In genomic region chr5:179697993-179698934, GRCh38 we compare ENCODE assay signal across 8 cellular contexts. TPM values are rescaled to one million over a fixed set of nuclear protein-coding genes. Genes with fewer than 3 reads are reported as not detected.
DNase-seq lines count a peak whose midpoint lies in the region; ATAC-seq and TF ChIP-seq lines count a peak whose summit lies in the region.

No MANE protein-coding gene starts in this region.

- peaks cover 42% of the 10 kb centered on the region for H3K4me1 ChIP-seq in CD4-positive, CD25-positive, alpha-beta regulatory T cell (ENCODE audit: control insufficient read depth, insufficient read depth, low read length, poor library complexity, severe bottlenecking)
- H3K4me1 ChIP-seq in duodenal mucosa (ENCODE audit: control insufficient read depth in 1 of 2, insufficient read depth in 2 of 2, low read length in 2 of 2), result peaks cover 15 to 19% of the 10 kb centered on the region in 2 donors

- H3K36me3 Mint-ChIP-seq in CD4-positive, CD25-positive, alpha-beta regulatory T cell, result peaks cover 11% of the 10 kb centered on the region

- no peaks in the 10 kb centered on the region for H3K36me3 ChIP-seq in CD4-positive, CD25-positive, alpha-beta regulatory T cell (ENCODE audit: control insufficient read depth, insufficient read depth, low read length)
- H3K36me3 ChIP-seq in duodenal mucosa (ENCODE audit: control insufficient read depth in 1 of 2, insufficient read depth in 2 of 2, low read length in 2 of 2), result peaks cover 0 to 7% of the 10 kb centered on the region in 2 donors

- peak overlapping the region; percentile 95 to 99 for H3K9ac ChIP-seq in duodenal mucosa (ENCODE audit: low read depth in 1 of 2, low read length in 2 of 2)

- peak; percentile 90 to 92 for ATAC-seq in CD4-positive, CD25-positive, alpha-beta regulatory T cell (ENCODE audit: low read depth in 2 of 2)
- ATAC-seq in GM19438 (IDR thresholded peaks at IDR 0.05; ENCODE audit: low read depth, unreplicated experiment), result peak; percentile 91
- ATAC-seq in HG03571 (IDR thresholded peaks at IDR 0.05; ENCODE audit: unreplicated experiment), result peak; percentile 84

- peak overlapping the region; percentile 95 for H3K27ac ChIP-seq in CD4-positive, CD25-positive, alpha-beta regulatory T cell (ENCODE audit: insufficient read depth, low read length, poor library complexity, severe bottlenecking)
- peak overlapping the region; percentile 96 for H3K27ac ChIP-seq in duodenal mucosa (ENCODE audit: low read depth, low read length)

- H3K27ac Mint-ChIP-seq in CD4-positive, CD25-positive, alpha-beta regulatory T cell, result peak overlapping the region; percentile 96 to 100 (median 99)

- peak overlapping the region; percentile 92 to 97 (median 96) for H3K4me3 Mint-ChIP-seq in CD4-positive, CD25-positive, alpha-beta regulatory T cell

- H3K4me3 ChIP-seq in CD4-positive, CD25-positive, alpha-beta regulatory T cell (ENCODE audit: low read depth, low read length), result peak overlapping the region; percentile 96
- peak overlapping the region; percentile 85 to 97 for H3K4me3 ChIP-seq in duodenal mucosa (ENCODE audit: low read depth in 1 of 2, low read length in 2 of 2)
- H3K4me3 ChIP-seq in lower leg skin (ENCODE audit: low read depth, poor library complexity, severe bottlenecking), result peak overlapping the region; percentile 42

- DNase-seq in CD4-positive, CD25-positive, alpha-beta regulatory T cell, result peak; percentile 99 to 100 (median 99)
- DNase-seq in NCI-H774 (lab: John Stamatoyannopoulos, UW), result peak; percentile 98
- peak; percentile 98 for DNase-seq in activated CD4-positive, alpha-beta T cell treated with anti-CD3 and anti-CD28 coated beads, Interleukin-2, amount 50 U/mL, for 48 hours
- peak; percentile 99 to 100 for DNase-seq in lower leg skin (ENCODE audit: low spot score in 2 of 2)
- peak; percentile 96 to 99 for DNase-seq in stimulated activated CD4-positive, alpha-beta T cell treated with anti-CD3 and anti-CD28 coated beads, Interleukin-4, amount 100 ng/mL, for 4 hours

- H3K9me3 ChIP-seq in CD4-positive, CD25-positive, alpha-beta regulatory T cell (ENCODE audit: control insufficient read depth in 2 of 2, low read length in 2 of 2), result no peaks in the 10 kb centered on the region
- H3K9me3 ChIP-seq in duodenal mucosa (ENCODE audit: control insufficient read depth in 1 of 2, low read length in 2 of 2), result no peaks in the 10 kb centered on the region

- TF ChIP-seq CTCF in lower leg skin (IDR thresholded peaks at IDR 0.05), result no peak

- H3K27me3 ChIP-seq in CD4-positive, CD25-positive, alpha-beta regulatory T cell (ENCODE audit: control insufficient read depth, insufficient read depth, low read length), result no peaks in the 10 kb centered on the region
- H3K27me3 ChIP-seq in duodenal mucosa (ENCODE audit: control insufficient read depth in 1 of 2, insufficient read depth in 2 of 2, low read length in 2 of 2), result no peaks in the 10 kb centered on the region

- no peak for TF ChIP-seq POLR2A in lower leg skin (IDR thresholded peaks at IDR 0.05)

- peaks cover 5% of the 10 kb centered on the region for H3K27me3 Mint-ChIP-seq in CD4-positive, CD25-positive, alpha-beta regulatory T cell

- no peaks in the 10 kb centered on the region for H3K9me3 Mint-ChIP-seq in CD4-positive, CD25-positive, alpha-beta regulatory T cell

- 3 to 4% methylated on average over 26 to 33 of the region's 72 CpGs for whole genome bisulfite sequencing in lower leg skin, 2 donors

- peaks cover 25 to 56% (median 36%) of the 10 kb centered on the region in 4 donors for H3K4me1 Mint-ChIP-seq in CD4-positive, CD25-positive, alpha-beta regulatory T cell

- intact Hi-C loops in lower leg skin (cut with DNase I; ENCODE audit: low total_unique reads), result no loop called here

RNA-seq across cellular contexts. Expression of gene CANX, which starts 0.5 kb away (rescaled TPM):
- 180 TPM for total RNA-seq in CD4-positive, CD25-positive, alpha-beta regulatory T cell
- 100 to 1,000 TPM; 190 to 205 (median 199) TPM for polyA plus RNA-seq in CD4-positive, CD25-positive, alpha-beta regulatory T cell
- 100 to 1,000 TPM; 183 to 307 (median 253) TPM for total RNA-seq in lower leg skin

RNA-seq across cellular contexts. Expression of gene CBY3, which starts 17.4 kb away (rescaled TPM):
- total RNA-seq in CD4-positive, CD25-positive, alpha-beta regulatory T cell, result not detected
- polyA plus RNA-seq in CD4-positive, CD25-positive, alpha-beta regulatory T cell, result under 1 TPM in 1 of 4 donors, not detected in 3; 0.70 TPM
- not detected for total RNA-seq in lower leg skin

RNA-seq across cellular contexts. Expression of gene MAML1, which starts 34.4 kb away (rescaled TPM):
- 39.5 TPM for total RNA-seq in CD4-positive, CD25-positive, alpha-beta regulatory T cell
- 1 to 10 TPM; 2.8 to 4.9 (median 3.8) TPM for polyA plus RNA-seq in CD4-positive, CD25-positive, alpha-beta regulatory T cell
- total RNA-seq in lower leg skin, result 10 to 100 TPM; 25.5 to 46.8 (median 31.5) TPM

Comparison
In these comparisons a context has a peak if more than half of its experiments do, and no peak if none do; other contexts are left out.
1. Peak in every context shown above with its lines: DNase-seq, ATAC-seq, H3K4me3 ChIP-seq and H3K27ac ChIP-seq.
2. H3K4me3 ChIP-seq: peak in every context shown above with its lines; median percentile 96 in CD4-positive, CD25-positive, alpha-beta regulatory T cell; 91 in duodenal mucosa; 42 in lower leg skin.